ENCODE assay signal across 8 cellular contexts in genomic region chrX:154486052-154486395, GRCh38. TPM values are rescaled to one million over a fixed set of nuclear protein-coding genes. Genes with fewer than 3 reads are reported as not detected.
DNase-seq lines count a peak whose midpoint lies in the region; ATAC-seq and TF ChIP-seq lines count a peak whose summit lies in the region.

No MANE protein-coding gene starts in this region.

- no peak for TF ChIP-seq CTCF in Caco-2 (IDR thresholded peaks at IDR 0.05; ENCODE audit: insufficient read depth in 1 of 2, low read depth in 1 of 2, low read length in 1 of 2, severe bottlenecking in 1 of 2, unreplicated experiment in 1 of 2)
- no peak for TF ChIP-seq CTCF in astrocyte of the spinal cord (IDR thresholded peaks at IDR 0.05; ENCODE audit: low read depth, low read length)
- TF ChIP-seq CTCF in kidney epithelial cell (IDR thresholded peaks at IDR 0.05; ENCODE audit: insufficient read depth, low read length, poor library complexity, severe bottlenecking), result no peak

- intact Hi-C loops in Caco-2 (cut with micrococcal nuclease; ENCODE audit: unreplicated experiment), result no loop called here

- CTCF ChIA-PET in Caco-2 (lab: Charles Lee), result interaction anchor here (0.6 kb wide), 1 partner anchor 41 kb away, joined by 4 read pairs; no protein-coding TSS in a partner anchor

- ATAC-seq in GM18519 (IDR thresholded peaks at IDR 0.05; ENCODE audit: low FRiP score, unreplicated experiment), result no peak

- H3K27me3 ChIP-seq in Caco-2 (replicated peaks; ENCODE audit: control insufficient read depth, insufficient read depth, low read length), result no peaks in the 10 kb centered on the region
- H3K27me3 ChIP-seq in kidney epithelial cell (ENCODE audit: control insufficient read depth, insufficient read depth, low read length), result no peaks in the 10 kb centered on the region

- in situ Hi-C loops in astrocyte of the spinal cord (cut with HindIII; ENCODE audit: low sequenced_read_pairs), result no loop called here

- H3K27ac Mint-ChIP-seq in Caco-2 (ENCODE audit: unreplicated experiment), result no peak overlapping the region

- no TSS peak for BruUV-seq in Caco-2 (replicated peaks; lab: Mats Ljungman, UMichigan)

- peaks cover under 1% of the 10 kb centered on the region for H3K4me1 Mint-ChIP-seq in Caco-2 (ENCODE audit: low read depth, unreplicated experiment)

- H3K36me3 Mint-ChIP-seq in Caco-2 (ENCODE audit: insufficient read depth, unreplicated experiment), result peaks cover 15% of the 10 kb centered on the region

- H3K9me3 Mint-ChIP-seq in Caco-2 (ENCODE audit: unreplicated experiment), result no peaks in the 10 kb centered on the region

- H3K4me3 ChIP-seq in Caco-2 (ENCODE audit: low read depth, low read length), result peak overlapping the region; percentile 70
- H3K4me3 ChIP-seq in astrocyte of the spinal cord (ENCODE audit: low read depth, low read length), result peak overlapping the region; percentile 46
- peak overlapping the region; percentile 55 for H3K4me3 ChIP-seq in kidney epithelial cell (ENCODE audit: low read depth, low read length)

- H3K4me3 Mint-ChIP-seq in Caco-2 (ENCODE audit: unreplicated experiment), result peak overlapping the region; percentile 71

- H3K9me3 ChIP-seq in Caco-2, result no peaks in the 10 kb centered on the region

- POLR2A ChIA-PET in Caco-2 (lab: Charles Lee), result interaction anchor here (0.6 kb wide), 1 partner anchor 33 kb away, joined by 3 read pairs; no protein-coding TSS in a partner anchor

- DNase-seq in Caco-2, result peak in 1 of 2 experiments; percentile 27
- DNase-seq in NAMALWA (ENCODE audit: low spot score), result peak; percentile 37
- no peak for DNase-seq in astrocyte of the spinal cord (ENCODE audit: low read depth, low spot score)
- DNase-seq in kidney epithelial cell (ENCODE audit: low read depth), result no peak
- peak in 5 of 6 experiments; percentile 8 to 46 (median 15) for DNase-seq in stimulated activated naive CD4-positive, alpha-beta T cell (lab: John Stamatoyannopoulos, UW)
- DNase-seq in globus pallidus (ENCODE audit: low spot score), result no peak
- DNase-seq in KG1 (lab: John Stamatoyannopoulos, UW), result no peak

- peaks cover 4% of the 10 kb centered on the region; the same call in 1 of the 2 replicates for H3K4me1 ChIP-seq in Caco-2

- no peaks in the 10 kb centered on the region for H3K27me3 Mint-ChIP-seq in Caco-2 (ENCODE audit: insufficient read depth, unreplicated experiment)

- H3K36me3 ChIP-seq in Caco-2 (ENCODE audit: control insufficient read depth, insufficient read depth, low read length) (0 out of 2 replicates have a peak, but pooled peaks cover 1% of the 10 kb centered on the region), kidney epithelial cell (ENCODE audit: control insufficient read depth, insufficient read depth, low read length) (no peaks in the 10 kb centered on the region)

RNA-seq across cellular contexts. Expression of gene UBL4A, which starts 0.4 kb away (rescaled TPM):
- total RNA-seq in Caco-2 (2022), result 38.8 and 42.5 TPM in 2 replicates
- 48.3 and 55.9 TPM in 2 replicates for total RNA-seq in kidney epithelial cell

RNA-seq across cellular contexts. Expression of gene SLC10A3, which starts 4.4 kb away (rescaled TPM):
- total RNA-seq in Caco-2 (2022), result 19.6 and 22.5 TPM in 2 replicates
- 20.3 and 37.9 TPM in 2 replicates for total RNA-seq in kidney epithelial cell

RNA-seq across cellular contexts. Expression of gene LAGE3, which starts 6.9 kb away (rescaled TPM):
- 26.0 and 26.7 TPM in 2 replicates for total RNA-seq in Caco-2 (2022)
- total RNA-seq in kidney epithelial cell, result 27.9 and 28.8 TPM in 2 replicates

RNA-seq across cellular contexts. Expression of gene PLXNA3, which starts 27.9 kb away (rescaled TPM):
- total RNA-seq in Caco-2 (2022), result 58.4 and 61.5 TPM in 2 replicates
- 16.7 and 34.7 TPM in 2 replicates for total RNA-seq in kidney epithelial cell

RNA-seq across cellular contexts. Expression of gene FAM3A, which starts 30.0 kb away (rescaled TPM):
- total RNA-seq in Caco-2 (2022), result 23.0 and 27.3 TPM in 2 replicates
- total RNA-seq in kidney epithelial cell, result 30.3 and 32.3 TPM in 2 replicates

Comparison
In these comparisons a context has a peak if more than half of its experiments do, and no peak if none do; other contexts are left out.
1. DNase-seq: peak in NAMALWA (single experiment) and stimulated activated naive CD4-positive, alpha-beta T cell (5 of 6); none in astrocyte of the spinal cord (single experiment), kidney epithelial cell (single experiment), globus pallidus (single experiment) and KG1 (single experiment).
2. Peak in every context shown above with its lines, with median percentiles within 50 percentile points of each other: H3K4me3 ChIP-seq.